22 cellular contexts compared by ENCODE assay signal in genomic region chr11:97684486-97685439, GRCh38.
A peak's percentile ranks its signal among the peaks of the same experiment; 100 is the strongest.
DNase-seq lines count a peak whose midpoint lies in the region; ATAC-seq and TF ChIP-seq lines count a peak whose summit lies in the region.
"Had no signal": no experiment of that assay in that cellular context is flagged by ENCODE, and none has a peak within 500 bp of the region (broad histone marks: within the 10 kb centered on the region; RNA-seq: fewer than 3 reads in every experiment).

No MANE protein-coding gene starts in this region.

- no peak overlapping the region for H3K27ac ChIP-seq in endodermal cell (ENCODE audit: low read depth, low read length)
- no peak overlapping the region for H3K27ac ChIP-seq in stomach
- no peak overlapping the region for H3K27ac ChIP-seq in uterus
- H3K27ac ChIP-seq: BLaER1 treated with 17β-estradiol and CSF1 and Interleukin-3, amounts not matched to agents 10 nM and 100 nM; RWPE1 had no signal

- no peaks in the 10 kb centered on the region for H3K9me3 Mint-ChIP-seq in endodermal cell

- no peak overlapping the region for H3K9ac ChIP-seq in endodermal cell (ENCODE audit: extremely low read depth, low read length, poor library complexity, severe bottlenecking)
- H3K9ac ChIP-seq: BLaER1 treated with 17β-estradiol and CSF1 and Interleukin-3, amounts not matched to agents 10 nM and 100 nM had no signal

- no peaks in the 10 kb centered on the region for H3K27me3 Mint-ChIP-seq in endodermal cell (ENCODE audit: insufficient read depth)
- H3K27me3 Mint-ChIP-seq: CD4-positive, alpha-beta memory T cell; IgD-negative memory B cell had no signal

- 93 to 94% methylated on average over 2 to 4 of the region's 5 CpGs for WGBS in endodermal cell (ENCODE audit: insufficient coverage in 1 of 2, insufficient read length in 1 of 2), 2 experiments
- WGBS in stomach, 5 donors: 67 to 77% (median 73%) methylated on average over 5 of the region's 5 CpGs

- TF ChIP-seq CTCF in endodermal cell (conservative IDR thresholded peaks at IDR 0.05) (no peak), stomach (IDR thresholded peaks at IDR 0.05) (no peak), uterus (IDR thresholded peaks at IDR 0.05) (no peak)

- no peak overlapping the region for H3K4me3 ChIP-seq in endodermal cell (ENCODE audit: low read length)
- H3K4me3 ChIP-seq in stomach: no peak overlapping the region
- H3K4me3 ChIP-seq in uterus: no peak overlapping the region
- H3K4me3 ChIP-seq: BLaER1 treated with 17β-estradiol and CSF1 and Interleukin-3, amounts not matched to agents 10 nM and 100 nM had no signal

- H3K4me3 Mint-ChIP-seq in endodermal cell: no peak overlapping the region
- H3K4me3 Mint-ChIP-seq: CD4-positive, alpha-beta memory T cell; IgD-negative memory B cell had no signal

- TF ChIP-seq POLR2A in stomach (IDR thresholded peaks at IDR 0.05) (no peak), uterus (IDR thresholded peaks at IDR 0.05) (no peak)

- H3K4me1 ChIP-seq in endodermal cell (ENCODE audit: control insufficient read depth, insufficient read depth, low read length): peaks cover 4% of the 10 kb centered on the region
- no peaks in the 10 kb centered on the region for H3K4me1 ChIP-seq in stomach
- no peaks in the 10 kb centered on the region for H3K4me1 ChIP-seq in uterus
- H3K4me1 ChIP-seq: BLaER1 treated with 17β-estradiol and CSF1 and Interleukin-3, amounts not matched to agents 10 nM and 100 nM had no signal

- H3K27ac Mint-ChIP-seq in endodermal cell: no peak overlapping the region
- H3K27ac Mint-ChIP-seq: CD4-positive, alpha-beta memory T cell; IgD-negative memory B cell had no signal

- intact Hi-C loops in stomach (cut with DNase I; ENCODE audit: low total_unique reads): no loop called here
- intact Hi-C loops in uterus (cut with DNase I; ENCODE audit: low total_unique reads): no loop called here

- peaks cover 8% of the 10 kb centered on the region for H3K4me1 Mint-ChIP-seq in endodermal cell
- H3K4me1 Mint-ChIP-seq: CD4-positive, alpha-beta memory T cell; IgD-negative memory B cell had no signal

- H3K36me3 ChIP-seq in endodermal cell (ENCODE audit: control insufficient read depth, insufficient read depth, low read length) (no peaks in the 10 kb centered on the region), stomach (no peaks in the 10 kb centered on the region), uterus (no peaks in the 10 kb centered on the region)
- H3K36me3 ChIP-seq: BLaER1 treated with 17β-estradiol and CSF1 and Interleukin-3, amounts not matched to agents 10 nM and 100 nM had no signal

- H3K9me3 ChIP-seq in endodermal cell (ENCODE audit: control insufficient read depth, low read length): no peaks in the 10 kb centered on the region
- peaks cover 0 to 10% (median 3%) of the 10 kb centered on the region in 4 donors for H3K9me3 ChIP-seq in stomach
- no peaks in the 10 kb centered on the region for H3K9me3 ChIP-seq in uterus
- H3K9me3 ChIP-seq: BLaER1 treated with 17β-estradiol and CSF1 and Interleukin-3, amounts not matched to agents 10 nM and 100 nM had no signal

- DNase-seq in ELR (ENCODE audit: low read depth) (peak; percentile 23), NCI-H446 treated with DMSO at 0.1 percent for 48 hours (lab: John Stamatoyannopoulos, UW) (peak; percentile 22), endodermal cell (peak; percentile 45), iPS-NIHi7 (ENCODE audit: extremely low spot score) (peak; percentile 8), stomach (no peak), uterus (no peak), amygdala (lab: John Stamatoyannopoulos, UW) (no peak)
- DNase-seq: CD4-positive, alpha-beta memory T cell; GOT3; Karpas-422; NCI-H1048; NCI-H1436; NCI-H187 treated with DMSO at 0.1 percent for 48 hours; NCI-H2107; NCI-H510A treated with DMSO at 0.1 percent for 48 hours; NCI-H748 treated with DMSO at 0.1 percent for 48 hours; NK-92 treated with Interleukin-12 subunit alpha and Interleukin-12 subunit beta, amount 100 ng/mL, for 24 hours had no signal

- no peak for ATAC-seq in HG02981 (IDR thresholded peaks at IDR 0.05; ENCODE audit: unreplicated experiment)
- ATAC-seq: HCT116 had no signal

- H3K27me3 ChIP-seq in endodermal cell (ENCODE audit: control insufficient read depth, insufficient read depth, low read length, poor library complexity, severe bottlenecking) (no peaks in the 10 kb centered on the region), stomach (no peaks in the 10 kb centered on the region), uterus (no peaks in the 10 kb centered on the region)
- H3K27me3 ChIP-seq: BLaER1 treated with 17β-estradiol and CSF1 and Interleukin-3, amounts not matched to agents 10 nM and 100 nM had no signal

- TF ChIP-seq EP300 in stomach (IDR thresholded peaks at IDR 0.05): no peak

- no peaks in the 10 kb centered on the region for H3K36me3 Mint-ChIP-seq in endodermal cell (ENCODE audit: low read depth)
- H3K36me3 Mint-ChIP-seq: CD4-positive, alpha-beta memory T cell; IgD-negative memory B cell had no signal

Comparison
In these comparisons a context has a peak if more than half of its experiments do, and no peak if none do; other contexts are left out.
1. DNase-seq: peak in ELR (single experiment), NCI-H446 treated with DMSO at 0.1 percent for 48 hours (single experiment), endodermal cell (single experiment) and iPS-NIHi7 (single experiment); none in stomach (single experiment), uterus (0 of 2) and amygdala (0 of 56).